ENCODE assay signal across 20 cellular contexts in the genomic region with DNA sequence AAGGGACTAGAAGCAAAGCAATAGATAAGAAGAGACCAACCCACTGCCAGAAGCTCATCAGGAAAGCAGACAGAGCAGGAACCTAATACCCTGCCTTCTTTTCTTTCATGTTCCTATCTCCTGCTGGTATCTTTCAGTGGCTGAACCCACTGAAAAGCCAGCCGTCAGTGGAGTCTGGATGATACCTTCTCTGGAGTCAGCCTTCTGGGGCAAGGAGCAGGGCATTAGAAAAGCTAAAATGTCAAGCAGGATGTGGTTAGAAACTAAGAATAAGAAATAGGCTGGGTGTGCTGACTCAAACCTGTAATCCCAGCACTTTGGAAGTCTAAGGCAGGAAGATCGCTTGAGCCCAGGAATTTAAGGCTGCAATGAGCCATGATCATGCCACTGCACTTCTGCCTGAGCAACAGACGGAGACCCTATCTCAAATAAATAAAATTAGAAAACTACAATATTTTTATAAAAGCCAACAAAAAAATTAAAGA.
DNase-seq lines count a peak whose midpoint lies in the region; ATAC-seq and TF ChIP-seq lines count a peak whose summit lies in the region.
"Had no signal": no experiment of that assay in that cellular context is flagged by ENCODE, and none has a peak within 500 bp of the region (broad histone marks: within the 10 kb centered on the region; RNA-seq: fewer than 3 reads in every experiment).

No MANE protein-coding gene starts in this region.

- H3K4me3 Mint-ChIP-seq in mesothelial cell of epicardium: no peak overlapping the region

- no peak for ATAC-seq in body of pancreas
- ATAC-seq: HepG2, PC-3 had no signal

- DNase-seq in NCI-H82 (lab: John Stamatoyannopoulos, UW) (peak; percentile 17), NCI-H82 treated with DMSO at 0.1 percent for 48 hours (lab: John Stamatoyannopoulos, UW; ENCODE audit: unreplicated experiment) (no peak), astrocyte of the hippocampus (ENCODE audit: low read depth, low spot score) (peak; percentile 23), mesothelial cell of epicardium (ENCODE audit: low spot score in 2 of 2, unreplicated experiment in 2 of 2) (no peak), NCI-H1105 (lab: John Stamatoyannopoulos, UW) (no peak), occipital lobe (lab: John Stamatoyannopoulos, UW) (no peak), body of pancreas (no peak), H7 (no peak)
- DNase-seq: AML-193, DMS79 treated with DMSO at 0.1 percent for 48 hours, KBM-7, NCI-H1694 treated with DMSO at 0.1 percent for 48 hours, NCI-H2227 treated with DMSO at 0.1 percent for 48 hours, NCI-H510A treated with DMSO at 0.1 percent for 48 hours, NCI-H774, PC-3, RPMI8226 had no signal

- no peaks in the 10 kb centered on the region for H3K27me3 Mint-ChIP-seq in mesothelial cell of epicardium (ENCODE audit: low read depth)

- no peaks in the 10 kb centered on the region for H3K36me3 ChIP-seq in body of pancreas (replicated peaks in 1 of 2; ENCODE audit: insufficient read depth in 1 of 2, low read depth in 2 of 2)
- no peaks in the 10 kb centered on the region for H3K36me3 ChIP-seq in H7 (replicated peaks; ENCODE audit: control insufficient read depth, insufficient read depth, low read length)

- WGBS in body of pancreas, 2 donors: 71 to 80% methylated on average over 3 of the region's 3 CpGs

- H3K4me1 Mint-ChIP-seq in mesothelial cell of epicardium: peaks cover 4% of the 10 kb centered on the region

- H3K27ac ChIP-seq in body of pancreas: no peak overlapping the region
- H3K27ac ChIP-seq: 22Rv1, C4-2B had no signal

- TF ChIP-seq CTCF in mesothelial cell of epicardium (IDR thresholded peaks at IDR 0.05; ENCODE audit: unreplicated experiment) (no peak), body of pancreas (IDR thresholded peaks at IDR 0.05) (no peak)

- H3K4me3 ChIP-seq in body of pancreas: no peak overlapping the region
- H3K4me3 ChIP-seq in H7 (ENCODE audit: insufficient read depth, low read depth, low read length): no peak overlapping the region

- H3K27me3 ChIP-seq in body of pancreas (no peaks in the 10 kb centered on the region), H7 (ENCODE audit: control insufficient read depth, insufficient read depth, low read length) (no peaks in the 10 kb centered on the region)

- H3K27ac Mint-ChIP-seq in mesothelial cell of epicardium: peak overlapping the region; percentile 44

- H3K9me3 Mint-ChIP-seq in mesothelial cell of epicardium: peaks cover 20% of the 10 kb centered on the region

- H3K4me1 ChIP-seq in body of pancreas: no peaks in the 10 kb centered on the region

- TF ChIP-seq POLR2A in body of pancreas (IDR thresholded peaks at IDR 0.05): no peak

- peaks cover 6% of the 10 kb centered on the region for H3K36me3 Mint-ChIP-seq in mesothelial cell of epicardium

- H3K9me3 ChIP-seq in body of pancreas: no peaks in the 10 kb centered on the region

- intact Hi-C loops in body of pancreas (cut with DNase I): no loop called here

Comparison
In these comparisons a context has a peak if more than half of its experiments do, and no peak if none do; other contexts are left out.
1. DNase-seq: peak in NCI-H82 (single experiment) and astrocyte of the hippocampus (single experiment); none in NCI-H82 treated with DMSO at 0.1 percent for 48 hours (single experiment), mesothelial cell of epicardium (0 of 2), NCI-H1105 (single experiment), occipital lobe (single experiment), body of pancreas (0 of 4) and H7 (single experiment).